Comparison of ENCODE assay signal across 3 cellular contexts in the genomic region with DNA sequence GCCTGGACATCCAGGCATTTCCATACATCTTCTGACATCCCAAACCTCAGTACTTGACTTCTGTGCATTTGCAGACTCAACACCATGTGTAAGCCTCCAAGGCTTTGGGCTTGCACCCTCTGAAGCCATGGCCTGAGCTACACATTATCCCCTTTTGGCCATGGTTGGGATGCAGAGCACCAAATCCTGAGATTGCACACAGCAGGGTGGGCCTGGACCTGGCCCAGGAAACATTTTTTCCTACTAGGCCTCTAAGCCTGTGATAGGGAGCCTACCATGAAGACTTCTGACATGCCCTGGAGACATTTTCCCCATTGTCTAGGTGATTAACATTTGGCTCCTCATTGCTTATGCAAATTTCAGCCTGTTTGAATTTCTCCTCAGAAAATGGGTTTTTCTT.
"Had no signal": no experiment of that assay in that cellular context is flagged by ENCODE, and none has a peak within 500 bp of the region (broad histone marks: within the 10 kb centered on the region; RNA-seq: fewer than 3 reads in every experiment).

No MANE protein-coding gene starts in this region.

- DNase-seq: GDM1, GF-D8 had no signal

- ATAC-seq: GM12878 had no signal

- H3K4me3 ChIP-seq: GM12878 had no signal
